Comparison of ENCODE assay signal across 14 cellular contexts in the genomic region with DNA sequence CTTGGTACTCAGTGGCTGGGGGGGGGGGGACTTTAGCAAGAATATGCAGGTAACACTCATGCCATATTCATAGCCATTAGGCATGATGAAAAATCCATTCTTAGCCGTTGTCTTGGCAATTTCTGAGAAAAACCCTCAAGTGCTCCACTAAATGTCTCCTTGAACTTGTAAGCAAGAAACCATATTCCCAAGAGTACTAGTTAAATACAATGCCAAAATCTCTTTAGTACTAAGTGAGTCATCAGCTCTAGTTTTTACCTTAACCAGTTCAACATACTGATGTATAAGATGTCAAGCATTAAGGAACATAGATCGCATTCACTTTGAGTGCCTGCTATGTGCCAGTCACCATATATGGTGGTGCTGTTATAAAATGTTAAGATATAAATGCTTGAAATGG.
"Had no signal": no experiment of that assay in that cellular context is flagged by ENCODE, and none has a peak within 500 bp of the region (broad histone marks: within the 10 kb centered on the region; RNA-seq: fewer than 3 reads in every experiment).

No MANE protein-coding gene starts in this region.

- H3K4me3 ChIP-seq: breast epithelium, mucosa of descending colon had no signal

- ATAC-seq: activated CD4-positive, CD25-positive, alpha-beta regulatory T cell treated with anti-CD3 and anti-CD28 coated beads, Interleukin-2, amount 50 U/mL, for 24 hours; activated CD8-positive, alpha-beta memory T cell treated with anti-CD3 and anti-CD28 coated beads, Interleukin-2, amount 10 ng/mL, durations not matched to agents 7 days and 5 days; activated naive CD4-positive, alpha-beta T cell treated with anti-CD3 and anti-CD28 coated beads, Interleukin-2, amount 50 U/mL, for 72 hours; left colon; mucosa of descending colon; sciatic nerve had no signal

- H3K27me3 ChIP-seq: breast epithelium had no signal

- H3K27ac ChIP-seq: breast epithelium had no signal

- H3K4me1 ChIP-seq: breast epithelium had no signal

- H3K9me3 ChIP-seq: breast epithelium, mucosa of descending colon had no signal

- DNase-seq: activated CD4-positive, alpha-beta T cell treated with anti-CD3 and anti-CD28 coated beads, Interleukin-2, amount 50 U/mL, for 4 hours; activated CD8-positive, alpha-beta memory T cell treated with anti-CD3 and anti-CD28 coated beads, Interleukin-2, amount 10 ng/mL, durations not matched to agents 7 days and 5 days; activated effector memory CD4-positive, alpha-beta T cell treated with Interleukin-2 at 50 U/mL for 16 hours; activated T-cell treated with anti-CD3 and anti-CD28 coated beads, Interleukin-2, amount 50 U/mL, for 24 hours; head of caudate nucleus; left colon; mucosa of descending colon; nephron progenitor cell; stimulated activated CD4-positive, alpha-beta T cell treated with anti-CD3 and anti-CD28 coated beads, Interleukin-2, amount 100 ng/mL, for 48 hours; stimulated activated naive CD4-positive, alpha-beta T cell treated with Interleukin-2 at 50 U/mL for 16 hours had no signal
